Comparison of ENCODE assay signal across 33 cellular contexts in genomic region chr1:71292203-71292602, GRCh38.
"Had no signal": no experiment of that assay in that cellular context is flagged by ENCODE, and none has a peak within 500 bp of the region (broad histone marks: within the 10 kb centered on the region; RNA-seq: fewer than 3 reads in every experiment).

No MANE protein-coding gene starts in this region.

- H3K27me3 ChIP-seq: adrenal gland, ascending aorta, body of pancreas, breast epithelium, cardiac muscle cell had no signal

- H3K4me1 ChIP-seq: adrenal gland, ascending aorta, body of pancreas, breast epithelium had no signal

- H3K9me3 ChIP-seq: adrenal gland, body of pancreas, breast epithelium had no signal

- H3K36me3 ChIP-seq: adrenal gland, ascending aorta, breast epithelium, cardiac muscle cell had no signal

- DNase-seq: activated effector memory CD4-positive, alpha-beta T cell treated with anti-CD3 and anti-CD28 coated beads, Interleukin-2, amount 50 U/mL, for 16 hours; activated effector memory CD4-positive, alpha-beta T cell treated with Interleukin-2 at 50 U/mL for 16 hours; activated gamma-delta T cell; activated gamma-delta T cell treated with Interleukin-2 at 50 U/mL for 16 hours; activated naive CD4-positive, alpha-beta T cell; activated naive CD4-positive, alpha-beta T cell treated with anti-CD3 and anti-CD28 coated beads for 36 hours; activated naive CD4-positive, alpha-beta T cell treated with anti-CD3 and anti-CD28 coated beads, Interleukin-2, amount 10 ng/mL, durations not matched to agents 7 days and 5 days; activated naive CD4-positive, alpha-beta T cell treated with anti-CD3 and anti-CD28 coated beads, Interleukin-2, amount 50 U/mL, for 16 hours; activated naive CD4-positive, alpha-beta T cell treated with Interleukin-2 at 50 U/mL for 16 hours; activated naive CD8-positive, alpha-beta T cell treated with anti-CD3 and anti-CD28 coated beads for 36 hours; activated naive CD8-positive, alpha-beta T cell treated with anti-CD3 and anti-CD28 coated beads, Interleukin-2, amount 10 ng/mL, durations not matched to agents 7 days and 5 days; activated naive CD8-positive, alpha-beta T cell treated with anti-CD3 and anti-CD28 coated beads, Interleukin-2, amount 50 U/mL, for 24 hours; activated T-cell treated with anti-CD3 and anti-CD28 coated beads, Interleukin-2, amount 50 U/mL, for 24 hours; activated T-cell treated with anti-CD3 and anti-CD28 coated beads, Interleukin-2, amount 50 U/mL, for 4 hours; activated T-cell treated with anti-CD3 and anti-CD28 coated beads, Interleukin-2, amount 50 U/mL, for 48 hours; activated T-cell treated with anti-CD3 and anti-CD28 coated beads, Interleukin-2, amount 50 U/mL, for 72 hours; adrenal gland; amniotic stem cell; amygdala; anterior cingulate cortex; aorta; body of pancreas; caudate nucleus; central memory CD4-positive, alpha-beta T cell; cerebellar nuclear complex had no signal

- ATAC-seq: activated naive CD4-positive, alpha-beta T cell treated with anti-CD3 and anti-CD28 coated beads, Interleukin-2, amount 50 U/mL, for 72 hours; activated naive CD8-positive, alpha-beta T cell treated with anti-CD3 and anti-CD28 coated beads, Interleukin-2, amount 50 U/mL, for 24 hours; activated T-cell treated with anti-CD3 and anti-CD28 coated beads, Interleukin-2, amount 50 U/mL, for 4 hours; activated T-cell treated with anti-CD3 and anti-CD28 coated beads, Interleukin-2, amount 50 U/mL, for 72 hours; activated T-helper 17 cell treated with anti-CD3 and anti-CD28 coated beads, Interleukin-2, amount 50 U/mL, for 72 hours; body of pancreas had no signal

- H3K27ac ChIP-seq: adrenal gland, ascending aorta, body of pancreas, breast epithelium, cardiac muscle cell had no signal

- H3K4me3 ChIP-seq: adrenal gland, ascending aorta, body of pancreas, breast epithelium, cardiac muscle cell had no signal

- FAIRE-seq: astrocyte, bronchial epithelial cell, colon had no signal
